Comparison of ENCODE assay signal across 8 cellular contexts in the genomic region with DNA sequence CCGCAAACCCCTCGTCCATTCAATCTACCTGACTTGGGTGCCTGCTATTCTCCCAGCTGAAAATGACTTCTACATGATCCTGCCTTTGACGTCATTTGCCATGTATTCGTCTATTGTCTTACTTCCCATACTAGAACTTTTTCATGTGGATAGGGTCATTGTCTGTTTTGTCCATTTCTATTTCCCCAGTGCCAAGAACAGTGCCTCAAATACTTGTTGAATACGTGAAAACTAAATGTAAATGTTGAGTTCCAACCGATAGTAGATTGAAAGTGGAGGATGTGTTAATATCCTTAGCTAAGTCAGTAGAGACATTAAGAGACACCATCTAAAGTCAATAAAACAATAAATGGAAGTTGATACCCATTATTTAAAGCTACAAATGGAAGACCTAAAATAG.
A peak's percentile ranks its signal among the peaks of the same experiment; 100 is the strongest.
DNase-seq lines count a peak whose midpoint lies in the region; ATAC-seq, FAIRE-seq and TF ChIP-seq lines count a peak whose summit lies in the region.

No MANE protein-coding gene starts in this region.

- ATAC-seq in GM18520 (IDR thresholded peaks at IDR 0.05; ENCODE audit: unreplicated experiment) (no peak), HG02885 (IDR thresholded peaks at IDR 0.05; ENCODE audit: poor library complexity, unreplicated experiment) (no peak)

- no peaks in the 10 kb centered on the region for H3K9me3 ChIP-seq in mucosa of rectum (ENCODE audit: control insufficient read depth in 2 of 2, low read length in 2 of 2)

- H3K4me3 ChIP-seq in AG04449 (ENCODE audit: low read depth, low read length) (peak overlapping the region; percentile 69), brain microvascular endothelial cell (ENCODE audit: low read depth, low read length) (peak overlapping the region; percentile 79), mucosa of rectum (ENCODE audit: low read length in 2 of 2) (peak overlapping the region; percentile 81 to 86)

- H3K27ac ChIP-seq in brain microvascular endothelial cell (no peak overlapping the region), mucosa of rectum (ENCODE audit: low read depth in 2 of 2, low read length in 2 of 2) (peak overlapping the region in 1 of 2 donors; percentile 18)

- peak overlapping the region; percentile 76 to 79 for H3K9ac ChIP-seq in mucosa of rectum (ENCODE audit: low read depth in 1 of 2, low read length in 2 of 2)

- POLR2A ChIA-PET in AG04449 (lab: Yijun Ruan, JAX) = no interaction called here

- no peaks in the 10 kb centered on the region for H3K36me3 ChIP-seq in brain microvascular endothelial cell (replicated peaks)
- peaks cover 18 to 24% of the 10 kb centered on the region in 2 donors for H3K36me3 ChIP-seq in mucosa of rectum (ENCODE audit: control insufficient read depth in 2 of 2, insufficient read depth in 2 of 2, low read length in 2 of 2)

- FAIRE-seq in HTR-8/SVneo (lab: Jason Lieb, UNC) = peak; percentile 38
- no peak for FAIRE-seq in H54 (lab: Jason Lieb, UNC)

- no peaks in the 10 kb centered on the region for H3K27me3 ChIP-seq in brain microvascular endothelial cell (replicated peaks)
- H3K27me3 ChIP-seq in mucosa of rectum (ENCODE audit: control insufficient read depth in 2 of 2, insufficient read depth in 2 of 2, low read length in 2 of 2) = no peaks in the 10 kb centered on the region

- DNase-seq in AG04449 (ENCODE audit: low read depth, low spot score) = no peak
- DNase-seq in HTR-8/SVneo (ENCODE audit: insufficient read length, low spot score) = no peak
- no peak for DNase-seq in brain microvascular endothelial cell
- no peak for DNase-seq in H54 (ENCODE audit: insufficient read length, low spot score)
- DNase-seq in COLO829 (ENCODE audit: low spot score) = no peak

- H3K4me1 ChIP-seq in mucosa of rectum (ENCODE audit: control insufficient read depth in 2 of 2, insufficient read depth in 2 of 2, low read length in 2 of 2) = peaks cover 3 to 7% of the 10 kb centered on the region in 2 donors

- in situ Hi-C loops in brain microvascular endothelial cell (cut with HindIII; ENCODE audit: low pct_ligation_motif_present, low sequenced_read_pairs) = no loop called here

- TF ChIP-seq CTCF in AG04449 (IDR thresholded peaks at IDR 0.05; ENCODE audit: insufficient read depth, low read length, missing control alignments) = no peak
- TF ChIP-seq CTCF in brain microvascular endothelial cell (IDR thresholded peaks at IDR 0.05; ENCODE audit: low read depth, low read length, missing control alignments) = no peak

- TF ChIP-seq POLR2A in H54 (IDR thresholded peaks at IDR 0.05; ENCODE audit: low read depth, low read length) = no peak

- CTCF ChIA-PET in AG04449 (lab: Yijun Ruan, JAX) = interaction anchor here (1.0 to 4.5 kb wide), 2 partner anchors 30 to 420 kb away, joined by 7 to 20 read pairs; a partner anchor contains a TSS
